ENCODE assay signal across 22 cellular contexts in genomic region chr12:122949816-122950215, GRCh38. TPM values are rescaled to one million over a fixed set of nuclear protein-coding genes. Genes with fewer than 3 reads are reported as not detected.
DNase-seq lines count a peak whose midpoint lies in the region; ATAC-seq and TF ChIP-seq lines count a peak whose summit lies in the region.
"Had no signal": no experiment of that assay in that cellular context is flagged by ENCODE, and none has a peak within 500 bp of the region (broad histone marks: within the 10 kb centered on the region; RNA-seq: fewer than 3 reads in every experiment).

No MANE protein-coding gene starts in this region.

- intact Hi-C loops in upper lobe of right lung (cut with DNase I): loop anchor here (2.0 to 10.0 kb wide), 2 partner anchors 89 to 155 kb away; no protein-coding TSS in a partner anchor

- no peak overlapping the region for H3K4me3 ChIP-seq in SK-N-SH (ENCODE audit: low read depth in 2 of 2, low read length in 1 of 2)
- no peak overlapping the region for H3K4me3 ChIP-seq in gastroesophageal sphincter
- H3K4me3 ChIP-seq in upper lobe of right lung: no peak overlapping the region
- H3K4me3 ChIP-seq: SK-N-MC had no signal

- H3K79me2 ChIP-seq in SK-N-SH (ENCODE audit: insufficient read depth): no peaks in the 10 kb centered on the region

- TF ChIP-seq CTCF in SK-N-SH (IDR thresholded peaks at IDR 0.05) (no peak), RWPE1 (conservative IDR thresholded peaks at IDR 0.05; ENCODE audit: low read depth) (no peak), gastroesophageal sphincter (IDR thresholded peaks at IDR 0.05) (no peak), upper lobe of right lung (IDR thresholded peaks at IDR 0.05) (no peak)

- DNase-seq in SK-N-SH (peak; percentile 27), RWPE1 (ENCODE audit: low spot score) (no peak), substantia nigra (lab: John Stamatoyannopoulos, UW) (peak in 4 of 49 donors; percentile 24 to 84 (median 38)), NCI-H69 (lab: John Stamatoyannopoulos, UW) (no peak), upper lobe of right lung (no peak)
- no peak for DNase-seq in activated CD8-positive, alpha-beta memory T cell treated with anti-CD3 and anti-CD28 coated beads, Interleukin-2, amount 50 U/mL, for 48 hours
- DNase-seq: CD8-positive, alpha-beta T cell; DMS53; H9; NCI-H1092 treated with DMSO at 0.1 percent for 48 hours; NCI-H1436 treated with DMSO at 0.1 percent for 48 hours; NCI-H1930; NCI-H2227 treated with DMSO at 0.1 percent for 48 hours; NCI-H510A treated with DMSO at 0.1 percent for 48 hours; NCI-H774; SHP77 treated with DMSO at 0.1 percent for 48 hours; T-helper 1 cell had no signal

- POLR2A ChIA-PET in SK-N-SH (lab: Yijun Ruan, JAX): no interaction called here
- POLR2A ChIA-PET in RWPE1 (lab: Yijun Ruan, JAX; ENCODE audit: low non-redundant PET): no interaction called here

- H3K27me3 ChIP-seq in SK-N-SH (ENCODE audit: insufficient read depth) (no peaks in the 10 kb centered on the region), gastroesophageal sphincter (no peaks in the 10 kb centered on the region), upper lobe of right lung (no peaks in the 10 kb centered on the region)

- peaks cover 22% of the 10 kb centered on the region for H3F3A ChIP-seq in SK-N-SH (replicated peaks; ENCODE audit: insufficient read depth)

- no peak for TF ChIP-seq POLR2A in gastroesophageal sphincter (IDR thresholded peaks at IDR 0.05)

- H3K4me2 ChIP-seq in SK-N-SH: no peak overlapping the region
- H3K4me2 ChIP-seq: KMS-11 had no signal

- no peaks in the 10 kb centered on the region for H3K9me2 ChIP-seq in SK-N-SH

- ATAC-seq in SK-N-SH treated with all-trans-retinoic acid at 6 μM for 48 hours (no peak), gastroesophageal sphincter (no peak), upper lobe of right lung (no peak)
- ATAC-seq: CD8-positive, alpha-beta T cell had no signal

- H3K9me3 ChIP-seq in SK-N-SH (no peaks in the 10 kb centered on the region), gastroesophageal sphincter (no peaks in the 10 kb centered on the region), upper lobe of right lung (no peaks in the 10 kb centered on the region)

- no peaks in the 10 kb centered on the region for H3K36me3 ChIP-seq in SK-N-SH (replicated peaks in 1 of 2; ENCODE audit: control insufficient read depth in 1 of 2, insufficient read depth in 2 of 2, low read length in 1 of 2)
- H3K36me3 ChIP-seq in gastroesophageal sphincter: peaks cover 0 to 15% of the 10 kb centered on the region in 2 donors
- H3K36me3 ChIP-seq in upper lobe of right lung: no peaks in the 10 kb centered on the region

- H4K20me1 ChIP-seq in SK-N-SH (ENCODE audit: insufficient read depth): no peaks in the 10 kb centered on the region

- H3K4me1 ChIP-seq in SK-N-SH (ENCODE audit: control insufficient read depth in 1 of 2, insufficient read depth in 2 of 2, low read depth in 1 of 2, low read length in 1 of 2) (peaks cover 0 to 26% of the 10 kb centered on the region in 2 experiments; a peak in 2 of 4 replicates), gastroesophageal sphincter (peaks cover 0 to 45% (median 7%) of the 10 kb centered on the region in 3 donors), upper lobe of right lung (peaks cover 13% of the 10 kb centered on the region)

- H3K27ac ChIP-seq in SK-N-SH (ENCODE audit: low read depth in 2 of 2, low read length in 1 of 2): no peak overlapping the region
- peak overlapping the region; percentile 99 for H3K27ac ChIP-seq in RWPE1
- peak overlapping the region in 3 of 4 donors; percentile 27 to 44 (median 43) for H3K27ac ChIP-seq in gastroesophageal sphincter
- H3K27ac ChIP-seq in substantia nigra (ENCODE audit: low read depth, low read length, poor library complexity, severe bottlenecking): peak overlapping the region; percentile 30
- no peak overlapping the region for H3K27ac ChIP-seq in upper lobe of right lung
- H3K27ac ChIP-seq: 22Rv1, KMS-11, SK-N-MC had no signal

- no peak overlapping the region for H3K9ac ChIP-seq in SK-N-SH
- H3K9ac ChIP-seq: KMS-11 had no signal

- CTCF ChIA-PET in SK-N-SH (lab: Yijun Ruan, JAX): interaction anchor here (1.1 to 13.7 kb wide), 4 partner anchors 69 to 155 kb away, joined by 5 to 148 read pairs (median 38); no protein-coding TSS in a partner anchor
- CTCF ChIA-PET in RWPE1 (lab: Yijun Ruan, JAX): no interaction called here

- 93% methylated on average over 10 of the region's 13 CpGs for WGBS in SK-N-SH (ENCODE audit: low lambda C conversion rate)
- 33% methylated on average over 1 of the region's 13 CpGs; no CpG with 5 or more reads in 1 of the 2 donors for WGBS in gastroesophageal sphincter (ENCODE audit: low coverage in 1 of 2), 2 donors

- no peak for TF ChIP-seq EP300 in SK-N-SH (IDR thresholded peaks at IDR 0.05; ENCODE audit: borderline replicate concordance in 1 of 2, low read depth in 1 of 2, low read length in 1 of 2)
- TF ChIP-seq EP300 in gastroesophageal sphincter (IDR thresholded peaks at IDR 0.05): no peak

- TF ChIP-seq RAD21 in SK-N-SH (IDR thresholded peaks at IDR 0.05; ENCODE audit: low read length): no peak

- H2AFZ ChIP-seq in SK-N-SH (ENCODE audit: low read depth): no peak overlapping the region

TF ChIP-seq in SK-N-SH, 30 proteins besides CTCF, POLR2A, EP300 and RAD21 (continues in another document):
- TF ChIP-seq CHD2 (IDR thresholded peaks at IDR 0.05; ENCODE audit: low read length, partially characterized antibody) (no peak), TAF1 (IDR thresholded peaks at IDR 0.05; ENCODE audit: borderline replicate concordance, low read depth, low read length) (no peak), FOXJ3 (CRISPR knock-in tag; IDR thresholded peaks at IDR 0.05) (no peak)

TF ChIP-seq in SK-N-SH treated with all-trans-retinoic acid at 6 μM for 48 hours, 23 proteins besides CTCF, POLR2A, EP300 and RAD21 (continues in another document):
- TF ChIP-seq, protein P1, sequence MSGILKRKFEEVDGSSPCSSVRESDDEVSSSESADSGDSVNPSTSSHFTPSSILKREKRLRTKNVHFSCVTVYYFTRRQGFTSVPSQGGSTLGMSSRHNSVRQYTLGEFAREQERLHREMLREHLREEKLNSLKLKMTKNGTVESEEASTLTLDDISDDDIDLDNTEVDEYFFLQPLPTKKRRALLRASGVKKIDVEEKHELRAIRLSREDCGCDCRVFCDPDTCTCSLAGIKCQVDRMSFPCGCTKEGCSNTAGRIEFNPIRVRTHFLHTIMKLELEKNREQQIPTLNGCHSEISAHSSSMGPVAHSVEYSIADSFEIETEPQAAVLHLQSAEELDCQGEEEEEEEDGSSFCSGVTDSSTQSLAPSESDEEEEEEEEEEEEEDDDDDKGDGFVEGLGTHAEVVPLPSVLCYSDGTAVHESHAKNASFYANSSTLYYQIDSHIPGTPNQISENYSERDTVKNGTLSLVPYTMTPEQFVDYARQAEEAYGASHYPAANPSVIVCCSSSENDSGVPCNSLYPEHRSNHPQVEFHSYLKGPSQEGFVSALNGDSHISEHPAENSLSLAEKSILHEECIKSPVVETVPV (CRISPR knock-in tag; IDR thresholded peaks at IDR 0.05): no peak
- TF ChIP-seq ESRRG (CRISPR knock-in tag; IDR thresholded peaks at IDR 0.05) (no peak), RARB (CRISPR knock-in tag; IDR thresholded peaks at IDR 0.05) (no peak), CREB5 (CRISPR knock-in tag; IDR thresholded peaks at IDR 0.05; ENCODE audit: low read depth) (no peak), GLIS3 (CRISPR knock-in tag; IDR thresholded peaks at IDR 0.05) (no peak), ZNF70 (CRISPR knock-in tag; IDR thresholded peaks at IDR 0.05) (no peak), BACH2 (CRISPR knock-in tag; IDR thresholded peaks at IDR 0.05; ENCODE audit: borderline replicate concordance) (no peak), ZFP3 (CRISPR knock-in tag; IDR thresholded peaks at IDR 0.05) (no peak), ZNF565 (CRISPR knock-in tag; conservative IDR thresholded peaks at IDR 0.05; ENCODE audit: low read depth) (no peak), ARNTL (CRISPR knock-in tag; IDR thresholded peaks at IDR 0.05; ENCODE audit: borderline replicate concordance, low read depth) (no peak)

RNA-seq across cellular contexts. Expression of gene ABCB9, which starts 16.4 kb away (rescaled TPM):
- 6.2 and 7.6 TPM in 2 replicates for polyA plus RNA-seq in SK-N-SH (2012; rRNA removed)
- polyA plus RNA-seq in SK-N-SH (2012; cell fraction: cytosol; rRNA removed): 1.9 and 3.6 TPM in 2 replicates
- polyA plus RNA-seq in SK-N-SH (2012; cell fraction: nucleus; rRNA removed): 14.0 and 14.7 TPM in 2 replicates
- 1 to 10 TPM; 2.3 to 8.4 (median 3.5) TPM for total RNA-seq in gastroesophageal sphincter
- 5.2 TPM for total RNA-seq in upper lobe of right lung

RNA-seq across cellular contexts. Expression of gene OGFOD2, which starts 25.2 kb away (rescaled TPM):
- 22.0 and 25.6 TPM in 2 replicates for polyA plus RNA-seq in SK-N-SH (2012; rRNA removed)
- 7.8 and 13.0 TPM in 2 replicates for polyA plus RNA-seq in SK-N-SH (2012; cell fraction: cytosol; rRNA removed)
- 110 and 155 TPM in 2 replicates for polyA plus RNA-seq in SK-N-SH (2012; cell fraction: nucleus; rRNA removed)
- total RNA-seq in gastroesophageal sphincter: 10 to 100 TPM in 1 of 4 donors, 1 to 10 TPM in 3; 7.3 to 10.7 (median 8.3) TPM
- 13.7 TPM for total RNA-seq in upper lobe of right lung

RNA-seq across cellular contexts. Expression of gene ARL6IP4, which starts 30.7 kb away (rescaled TPM):
- polyA plus RNA-seq in SK-N-SH (2012; rRNA removed): 321 and 370 TPM in 2 replicates
- polyA plus RNA-seq in SK-N-SH (2012; cell fraction: cytosol; rRNA removed): 311 and 326 TPM in 2 replicates
- polyA plus RNA-seq in SK-N-SH (2012; cell fraction: nucleus; rRNA removed): 430 and 534 TPM in 2 replicates
- 100 to 1,000 TPM; 251 to 343 (median 302) TPM for total RNA-seq in gastroesophageal sphincter
- 124 TPM for total RNA-seq in upper lobe of right lung

RNA-seq across cellular contexts. Expression of gene VPS37B, which starts 53.9 kb away (rescaled TPM):
- polyA plus RNA-seq in SK-N-SH (2012; rRNA removed): 20.9 and 41.1 TPM in 2 replicates
- 28.4 and 30.0 TPM in 2 replicates for polyA plus RNA-seq in SK-N-SH (2012; cell fraction: cytosol; rRNA removed)
- 28.8 and 35.8 TPM in 2 replicates for polyA plus RNA-seq in SK-N-SH (2012; cell fraction: nucleus; rRNA removed)
- 10 to 100 TPM; 23.4 to 47.4 (median 29.3) TPM for total RNA-seq in gastroesophageal sphincter
- total RNA-seq in upper lobe of right lung: 36.3 TPM

Comparison
In these comparisons a context has a peak if more than half of its experiments do, and no peak if none do; other contexts are left out.
1. H3K27ac ChIP-seq: peak in RWPE1 (single experiment), gastroesophageal sphincter (3 of 4) and substantia nigra (single experiment); none in SK-N-SH (0 of 2) and upper lobe of right lung (single experiment).